ENCODE assay signal across 12 cellular contexts in genomic region chr13:51806571-51806970, GRCh38. TPM values are rescaled to one million over a fixed set of nuclear protein-coding genes. Genes with fewer than 3 reads are reported as not detected.
DNase-seq lines count a peak whose midpoint lies in the region; ATAC-seq and TF ChIP-seq lines count a peak whose summit lies in the region.
"Had no signal": no experiment of that assay in that cellular context is flagged by ENCODE, and none has a peak within 500 bp of the region (broad histone marks: within the 10 kb centered on the region; RNA-seq: fewer than 3 reads in every experiment).

No MANE protein-coding gene starts in this region.

- no peak for TF ChIP-seq CTCF in cardiac fibroblast (IDR thresholded peaks at IDR 0.05; ENCODE audit: low read depth, low read length)
- no peak for TF ChIP-seq CTCF in neutrophil (IDR thresholded peaks at IDR 0.05)
- no peak for TF ChIP-seq CTCF in PC-9 (conservative IDR thresholded peaks at IDR 0.05)

- H3K4me2 ChIP-seq in PC-9 = no peak overlapping the region

- H4K20me1 ChIP-seq in PC-9 (ENCODE audit: insufficient read depth) = no peaks in the 10 kb centered on the region

- no peak for ATAC-seq in GM18858 (IDR thresholded peaks at IDR 0.05; ENCODE audit: unreplicated experiment)
- ATAC-seq in HG02798 (IDR thresholded peaks at IDR 0.05; ENCODE audit: poor library complexity, unreplicated experiment) = no peak

- no peaks in the 10 kb centered on the region for H3K79me2 ChIP-seq in PC-9 (ENCODE audit: low read depth)

- H3K9me3 ChIP-seq in neutrophil (no peaks in the 10 kb centered on the region), PC-9 (ENCODE audit: insufficient read depth, low read depth) (no peaks in the 10 kb centered on the region)
- H3K9me3 ChIP-seq: tibial nerve had no signal

- peaks cover 33% of the 10 kb centered on the region; the same call in 1 of the 2 replicates for H3F3A ChIP-seq in PC-9 (ENCODE audit: insufficient read depth, low read depth)

- no peaks in the 10 kb centered on the region for H3K9me2 ChIP-seq in PC-9 (ENCODE audit: insufficient read depth)

- H3K36me3 ChIP-seq in neutrophil = peaks cover 5% of the 10 kb centered on the region
- no peaks in the 10 kb centered on the region for H3K36me3 ChIP-seq in PC-9 (ENCODE audit: low read depth)
- H3K36me3 ChIP-seq: tibial nerve had no signal

- H3K27ac ChIP-seq in neutrophil (peak overlapping the region; percentile 10), PC-9 (no peak overlapping the region)

- H3K4me3 ChIP-seq in cardiac fibroblast (replicated peaks in 1 of 2; ENCODE audit: low read depth in 2 of 2, low read length in 2 of 2) (no peak overlapping the region), neutrophil (ENCODE audit: low read depth in 1 of 2, low read length in 1 of 2) (no peak overlapping the region), PC-9 (no peak overlapping the region)
- H3K4me3 ChIP-seq: tibial nerve had no signal

- DNase-seq in NCI-H82 (lab: John Stamatoyannopoulos, UW) (peak; percentile 61), NCI-H82 treated with DMSO at 0.1 percent for 48 hours (lab: John Stamatoyannopoulos, UW; ENCODE audit: unreplicated experiment) (no peak), NCI-H1105 (lab: John Stamatoyannopoulos, UW) (peak; percentile 37), cardiac fibroblast (ENCODE audit: low read depth in 2 of 2) (peak; percentile 43 to 55), PC-9 (no peak)
- DNase-seq: activated T-cell treated with anti-CD3 and anti-CD28 coated beads, Interleukin-2, amount 50 U/mL, for 48 hours; stimulated activated CD4-positive, alpha-beta T cell treated with anti-CD3 and anti-CD28 coated beads, Interleukin-1b, Interleukin-23, amount 100 ng/mL, for 48 hours had no signal

- CTCF ChIA-PET in PC-9 (lab: Charles Lee) = no interaction called here

- BruUV-seq in PC-9 (replicated peaks; lab: Mats Ljungman, UMichigan) = no TSS peak

- intact Hi-C loops in PC-9 (cut with micrococcal nuclease; ENCODE audit: unreplicated experiment) = no loop called here

- H3K4me1 ChIP-seq in neutrophil (ENCODE audit: control insufficient read depth in 1 of 2, insufficient read depth in 1 of 2, low read depth in 1 of 2, low read length in 1 of 2) (peaks cover 47 to 53% of the 10 kb centered on the region in 2 experiments), PC-9 (replicated peaks; ENCODE audit: insufficient read depth) (peaks cover 25% of the 10 kb centered on the region)

- POLR2A ChIA-PET in PC-9 (lab: Charles Lee; ENCODE audit: unreplicated experiment) = no interaction called here

- no peak overlapping the region for H2AFZ ChIP-seq in PC-9

- H3K27me3 ChIP-seq in neutrophil (peaks cover 3% of the 10 kb centered on the region), PC-9 (ENCODE audit: insufficient read depth, low read depth) (no peaks in the 10 kb centered on the region)
- H3K27me3 ChIP-seq: tibial nerve had no signal

RNA-seq across cellular contexts. Expression of gene DHRS12, which starts 2.6 kb away (rescaled TPM):
- total RNA-seq in PC-9 (2021) = 6.9 and 11.9 TPM in 2 replicates

RNA-seq across cellular contexts. Expression of gene TMEM272, which starts 38.4 kb away (rescaled TPM):
- not detected in 2 replicates for total RNA-seq in PC-9 (2021)
- total RNA-seq: tibial nerve had no signal

RNA-seq across cellular contexts. Expression of gene CCDC70, which starts 55.2 kb away (rescaled TPM):
- total RNA-seq in PC-9 (2021) = not detected in 2 replicates
- total RNA-seq: mesothelial cell of epicardium, tibial nerve had no signal

Comparison
In these comparisons a context has a peak if more than half of its experiments do, and no peak if none do; other contexts are left out.
1. DNase-seq: peak in NCI-H82 (single experiment), NCI-H1105 (single experiment) and cardiac fibroblast (2 of 2); none in NCI-H82 treated with DMSO at 0.1 percent for 48 hours (single experiment) and PC-9 (0 of 2).